8 cellular contexts compared by ENCODE assay signal in the genomic region with DNA sequence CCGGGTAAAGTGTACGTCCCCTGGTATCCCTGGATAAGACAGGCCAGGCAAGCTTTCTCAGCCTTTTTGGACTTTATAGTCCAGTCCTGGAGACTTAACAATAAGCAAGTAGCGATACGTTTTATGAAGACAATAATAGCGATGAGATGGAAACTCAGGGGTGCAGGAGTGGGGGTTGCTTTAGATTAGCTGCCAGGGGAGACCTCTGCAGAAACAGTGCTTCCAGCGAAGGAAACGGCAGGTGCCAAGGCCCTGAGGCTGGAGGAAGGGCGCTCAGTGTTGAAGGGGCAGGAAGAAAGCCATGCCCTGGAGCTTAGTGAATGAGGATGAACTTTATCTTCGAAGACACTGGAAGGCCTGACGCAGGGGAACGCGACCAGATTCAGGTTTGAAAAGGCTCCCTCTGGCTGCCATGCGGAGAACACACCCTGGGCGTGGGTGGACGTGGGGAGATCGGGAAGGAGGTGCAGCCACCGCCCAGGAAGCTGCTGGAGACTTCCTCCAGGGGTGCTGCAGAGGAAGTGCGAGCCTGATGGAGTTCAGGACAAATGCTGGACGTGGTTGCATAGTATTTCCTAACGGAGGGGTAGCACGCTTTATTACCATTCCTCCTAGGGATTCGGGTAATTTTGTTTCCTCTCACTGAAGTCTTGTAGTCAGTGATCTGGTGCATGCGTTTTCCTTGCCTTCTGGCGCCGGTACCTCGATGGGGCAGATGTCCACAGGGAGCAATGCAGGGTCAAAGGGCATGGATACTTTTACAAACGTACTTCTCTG. TPM values are rescaled to one million over a fixed set of nuclear protein-coding genes. Genes with fewer than 3 reads are reported as not detected.
DNase-seq lines count a peak whose midpoint lies in the region; ATAC-seq and TF ChIP-seq lines count a peak whose summit lies in the region.

No MANE protein-coding gene starts in this region.

- H4K8ac ChIP-seq in trophoblast cell (ENCODE audit: low read depth, low read length), result peak overlapping the region; percentile 48

- H3K9me3 ChIP-seq in MG63, result no peaks in the 10 kb centered on the region
- H3K9me3 ChIP-seq in trophoblast cell (ENCODE audit: insufficient read depth, low read depth, low read length), result no peaks in the 10 kb centered on the region
- no peaks in the 10 kb centered on the region for H3K9me3 ChIP-seq in upper lobe of right lung

- H2AFZ ChIP-seq in GM23338, result no peak overlapping the region
- peak overlapping the region; percentile 32 for H2AFZ ChIP-seq in trophoblast cell (ENCODE audit: insufficient read depth, low read length, poor library complexity)

- H3F3A ChIP-seq in GM23338 (replicated peaks; ENCODE audit: low read depth), result peaks cover 9% of the 10 kb centered on the region

- H3K4me3 Mint-ChIP-seq in GM23338, result no peak overlapping the region

- peak; percentile 85 to 87 for TF ChIP-seq CTCF in GM23338 (conservative IDR thresholded peaks at IDR 0.05; ENCODE audit: low read depth in 2 of 2)
- peak; percentile 93 for TF ChIP-seq CTCF in upper lobe of right lung (IDR thresholded peaks at IDR 0.05)

- peaks cover 11% of the 10 kb centered on the region for H3K79me1 ChIP-seq in trophoblast cell (ENCODE audit: low read length)

- no peaks in the 10 kb centered on the region for H3K9me3 Mint-ChIP-seq in GM23338

- H3K9ac ChIP-seq in trophoblast cell (ENCODE audit: low read length), result no peak overlapping the region

- peaks cover 3% of the 10 kb centered on the region; the same call in 1 of the 2 replicates for H3K36me3 ChIP-seq in GM23338 (ENCODE audit: insufficient read depth)
- peaks cover 10% of the 10 kb centered on the region for H3K36me3 ChIP-seq in MG63
- H3K36me3 ChIP-seq in trophoblast cell (ENCODE audit: control insufficient read depth in 1 of 2, insufficient read depth in 2 of 2, low read length in 2 of 2), result peaks cover 0 to 4% of the 10 kb centered on the region in 2 experiments
- H3K36me3 ChIP-seq in upper lobe of right lung, result no peaks in the 10 kb centered on the region

- H3K9me2 ChIP-seq in GM23338 (ENCODE audit: insufficient read depth), result no peaks in the 10 kb centered on the region

- no peak overlapping the region for H3K4ac ChIP-seq in trophoblast cell (ENCODE audit: low read depth, low read length)

- H4K20me1 ChIP-seq in GM23338 (replicated peaks; ENCODE audit: insufficient read depth), result no peaks in the 10 kb centered on the region

- H3K27ac ChIP-seq in GM23338 (ENCODE audit: low read depth), result peak overlapping the region; percentile 91
- peak overlapping the region; percentile 26 for H3K27ac ChIP-seq in trophoblast cell (ENCODE audit: low read depth, low read length)
- peak overlapping the region; percentile 86 for H3K27ac ChIP-seq in upper lobe of right lung

- H4K91ac ChIP-seq in trophoblast cell (ENCODE audit: low read depth, low read length), result peak overlapping the region; percentile 42

- H3K4me3 ChIP-seq in GM23338, result peak overlapping the region; percentile 53
- H3K4me3 ChIP-seq in MG63, result peak overlapping the region; percentile 9; the same call in 1 of the 2 replicates
- H3K4me3 ChIP-seq in trophoblast cell (ENCODE audit: low read depth, low read length), result no peak overlapping the region
- H3K4me3 ChIP-seq in upper lobe of right lung, result peak overlapping the region; percentile 44

- no peak overlapping the region for H3K27ac Mint-ChIP-seq in GM23338

- intact Hi-C loops in upper lobe of right lung (cut with DNase I), result loop anchor here (2.0 kb wide), 1 partner anchor 26 kb away; the partner anchor contains the start of gene UBC

- no CpG with 5 or more reads among the region's 27 CpGs for WGBS in trophoblast cell (ENCODE audit: extremely low coverage, insufficient coverage, insufficient read length)

- H3K23ac ChIP-seq in trophoblast cell (ENCODE audit: low read length), result no peak overlapping the region

- H3K14ac ChIP-seq in trophoblast cell (ENCODE audit: low read length), result peak overlapping the region; percentile 14

- H3K79me2 ChIP-seq in GM23338 (replicated peaks; ENCODE audit: insufficient read depth) (no peaks in the 10 kb centered on the region), trophoblast cell (ENCODE audit: control insufficient read depth, insufficient read depth, low read length, poor library complexity) (no peaks in the 10 kb centered on the region)

- H3K27me3 ChIP-seq in GM23338 (ENCODE audit: insufficient read depth), result no peaks in the 10 kb centered on the region
- no peaks in the 10 kb centered on the region for H3K27me3 ChIP-seq in MG63
- H3K27me3 ChIP-seq in trophoblast cell (ENCODE audit: insufficient read depth, low read length), result no peaks in the 10 kb centered on the region
- H3K27me3 ChIP-seq in upper lobe of right lung, result no peaks in the 10 kb centered on the region

- H3K4me1 Mint-ChIP-seq in GM23338, result peaks cover 11% of the 10 kb centered on the region; the same call in 1 of the 3 replicates

- H3K27me3 Mint-ChIP-seq in GM23338 (ENCODE audit: insufficient read depth, low read depth, poor library complexity), result peaks cover 5% of the 10 kb centered on the region

- ATAC-seq in GM23338 (peak; percentile 64), upper lobe of right lung (peak; percentile 91)

- no peak overlapping the region for H3K18ac ChIP-seq in trophoblast cell (ENCODE audit: low read length)

- H3K36me3 Mint-ChIP-seq in GM23338 (ENCODE audit: low read depth), result peaks cover 20% of the 10 kb centered on the region

- peak overlapping the region; percentile 52 for H2AK5ac ChIP-seq in trophoblast cell (ENCODE audit: low read length)

- no peak overlapping the region for H2BK120ac ChIP-seq in trophoblast cell (ENCODE audit: insufficient read depth, low read length, poor library complexity)

- no peak overlapping the region for H2BK5ac ChIP-seq in trophoblast cell (ENCODE audit: low read depth, low read length, poor library complexity)

- H3K4me2 ChIP-seq in GM23338 (peak overlapping the region; percentile 78), trophoblast cell (ENCODE audit: low read length) (peak overlapping the region; percentile 36)

- no peak overlapping the region for H2BK12ac ChIP-seq in trophoblast cell (ENCODE audit: low read length)

- DNase-seq in ELF-1 (ENCODE audit: low read depth, low spot score), result peak; percentile 96
- DNase-seq in GM23338 (ENCODE audit: low spot score), result peak; percentile 97
- DNase-seq in MG63, result peak; percentile 92
- peak; percentile 76 for DNase-seq in activated T-helper 9 cell treated with anti-CD3 and anti-CD28 coated beads, Interleukin-2, amount 50 U/mL, for 16 hours (ENCODE audit: low read depth)
- DNase-seq in glomerular visceral epithelial cell (ENCODE audit: extremely low spot score), result peak; percentile 91
- DNase-seq in trophoblast cell, result peak; percentile 89 to 93
- peak; percentile 95 for DNase-seq in upper lobe of right lung
- no peak for DNase-seq in amniotic stem cell (lab: John Stamatoyannopoulos, UW)

- peak overlapping the region; percentile 54 for H4K12ac ChIP-seq in trophoblast cell (ENCODE audit: low read depth, low read length)

- peaks cover 11% of the 10 kb centered on the region; the same call in 1 of the 2 replicates for H3K4me1 ChIP-seq in GM23338 (ENCODE audit: insufficient read depth)
- peaks cover 9 to 10% of the 10 kb centered on the region in 2 experiments for H3K4me1 ChIP-seq in trophoblast cell (ENCODE audit: control insufficient read depth in 1 of 2, insufficient read depth in 2 of 2, low read length in 2 of 2)
- peaks cover 29% of the 10 kb centered on the region for H3K4me1 ChIP-seq in upper lobe of right lung

TF ChIP-seq in GM23338, 12 proteins besides CTCF, POLR2A, EP300 and RAD21:
- TF ChIP-seq ZNF114 (CRISPR knock-in tag; IDR thresholded peaks at IDR 0.05), result no peak
- no peak for TF ChIP-seq JUNB (IDR thresholded peaks at IDR 0.05; ENCODE audit: unreplicated experiment)
- TF ChIP-seq CREB1 (CRISPR knock-in tag; IDR thresholded peaks at IDR 0.05; ENCODE audit: low read depth), result peak; percentile 82
- no peak for TF ChIP-seq ZNF331 (CRISPR knock-in tag; IDR thresholded peaks at IDR 0.05; ENCODE audit: low read depth)
TF ChIP-seq in GM23338: peak in this region for 1.

RNA-seq across cellular contexts. Expression of gene UBC, which starts 26.1 kb away (rescaled TPM):
- 665 and 754 TPM in 2 replicates for total RNA-seq in GM23338 (2014; rRNA removed; shearing (Covaris generic))
- 511 and 519 TPM in 2 replicates for polyA plus RNA-seq in GM23338 (2016; fragmentation: Nextera tagmentation; extraction: Ambion mirVana)
- 1,042 and 1,166 TPM in 2 replicates for total RNA-seq in MG63 (2014; rRNA removed; shearing (Covaris generic); ENCODE audit: low replicate concordance)
- 1,300 and 1,363 TPM in 2 replicates for polyA plus RNA-seq in trophoblast cell (2013)
- 1,107 TPM for total RNA-seq in upper lobe of right lung

RNA-seq across cellular contexts. Expression of gene DHX37, which starts 48.4 kb away (rescaled TPM):
- total RNA-seq in GM23338 (2014; rRNA removed; shearing (Covaris generic)), result 52.9 and 61.5 TPM in 2 replicates
- 16.0 and 17.4 TPM in 2 replicates for polyA plus RNA-seq in GM23338 (2016; fragmentation: Nextera tagmentation; extraction: Ambion mirVana)
- total RNA-seq in MG63 (2014; rRNA removed; shearing (Covaris generic); ENCODE audit: low replicate concordance), result 29.3 and 41.6 TPM in 2 replicates
- 10.0 and 11.2 TPM in 2 replicates for polyA plus RNA-seq in trophoblast cell (2013)
- total RNA-seq in upper lobe of right lung, result 14.6 TPM

RNA-seq across cellular contexts. Expression of gene BRI3BP, which starts 52.9 kb away (rescaled TPM):
- total RNA-seq in GM23338 (2014; rRNA removed; shearing (Covaris generic)), result 10.7 and 12.6 TPM in 2 replicates
- polyA plus RNA-seq in GM23338 (2016; fragmentation: Nextera tagmentation; extraction: Ambion mirVana), result 5.8 and 7.5 TPM in 2 replicates
- total RNA-seq in MG63 (2014; rRNA removed; shearing (Covaris generic); ENCODE audit: low replicate concordance), result 13.8 and 14.9 TPM in 2 replicates
- 4.8 and 5.1 TPM in 2 replicates for polyA plus RNA-seq in trophoblast cell (2013)
- 8.2 TPM for total RNA-seq in upper lobe of right lung

Comparison
In these comparisons a context has a peak if more than half of its experiments do, and no peak if none do; other contexts are left out.
1. H3K27ac ChIP-seq: peak in every context shown above with its lines; median percentile 91 in GM23338; 86 in upper lobe of right lung; 26 in trophoblast cell.